ENCODE assay signal across 9 cellular contexts in genomic region chr2:75064691-75065396, GRCh38.
DNase-seq lines count a peak whose midpoint lies in the region; FAIRE-seq and TF ChIP-seq lines count a peak whose summit lies in the region.
"Had no signal": no experiment of that assay in that cellular context is flagged by ENCODE, and none has a peak within 500 bp of the region (broad histone marks: within the 10 kb centered on the region; RNA-seq: fewer than 3 reads in every experiment).

No MANE protein-coding gene starts in this region.

- peak; percentile 75 for DNase-seq in Calu3
- peak; percentile 59 for DNase-seq in GM20000 (ENCODE audit: low spot score)
- peak; percentile 42 for DNase-seq in SW480 (ENCODE audit: low spot score)
- DNase-seq in astrocyte (ENCODE audit: low read depth) = peak; percentile 44
- DNase-seq in inferior parietal cortex (ENCODE audit: extremely low spot score) = peak; percentile 41
- DNase-seq in stimulated activated CD4-positive, alpha-beta T cell treated with anti-CD3 and anti-CD28 coated beads, Interleukin-2, amount 100 ng/mL, for 48 hours = peak; percentile 42 to 54
- no peak for DNase-seq in cerebellum (ENCODE audit: low spot score)

- H3K27ac ChIP-seq in KMS-11 = no peak overlapping the region
- no peak overlapping the region for H3K27ac ChIP-seq in astrocyte (ENCODE audit: low read depth, low read length)

- TF ChIP-seq CTCF in Calu3 (IDR thresholded peaks at IDR 0.05; ENCODE audit: unreplicated experiment) = peak; percentile 76
- TF ChIP-seq CTCF in GM20000 (IDR thresholded peaks at IDR 0.05; ENCODE audit: extremely low read depth, missing control alignments) = peak; percentile 91
- peak; percentile 98 for TF ChIP-seq CTCF in KMS-11 (conservative IDR thresholded peaks at IDR 0.05; ENCODE audit: low read depth, low read length)
- TF ChIP-seq CTCF in astrocyte (IDR thresholded peaks at IDR 0.05; ENCODE audit: insufficient read depth, low read depth, low read length) = peak; percentile 89

- CTCF ChIA-PET in Calu3 (lab: Charles Lee) = interaction anchor here (0.6 to 1.0 kb wide), 3 partner anchors 352 to 563 kb away, joined by 3 to 4 read pairs (median 3); no protein-coding TSS in a partner anchor

- H2AFZ ChIP-seq in KMS-11 (ENCODE audit: low read depth) (no peak overlapping the region), astrocyte (ENCODE audit: low read depth, low read length) (peak overlapping the region; percentile 28)

- H3K27me3 Mint-ChIP-seq in Calu3 (ENCODE audit: unreplicated experiment) (peaks cover 20% of the 10 kb centered on the region), astrocyte (ENCODE audit: low read depth, unreplicated experiment) (peaks cover 2% of the 10 kb centered on the region)

- no TSS peak for BruUV-seq in Calu3 (replicated peaks; lab: Mats Ljungman, UMichigan)

- no peaks in the 10 kb centered on the region for H3K4me1 Mint-ChIP-seq in Calu3 (ENCODE audit: low read depth, unreplicated experiment)
- H3K4me1 Mint-ChIP-seq in astrocyte (ENCODE audit: low read depth, unreplicated experiment) = peaks cover 3% of the 10 kb centered on the region

- intact Hi-C loops in Calu3 (cut with micrococcal nuclease; ENCODE audit: unreplicated experiment) = loop anchor here (2.0 to 10.0 kb wide), 3 partner anchors 170 to 542 kb away; no protein-coding TSS in a partner anchor

- H3K9ac ChIP-seq in KMS-11 (no peak overlapping the region), astrocyte (ENCODE audit: low read length) (no peak overlapping the region)

- H4K20me1 ChIP-seq in KMS-11 (ENCODE audit: insufficient read depth) (no peaks in the 10 kb centered on the region), astrocyte (ENCODE audit: insufficient read depth, low read length) (no peaks in the 10 kb centered on the region)

- H3K4me3 Mint-ChIP-seq in Calu3 (ENCODE audit: low read depth, unreplicated experiment) = no peak overlapping the region
- H3K4me3 Mint-ChIP-seq in astrocyte (ENCODE audit: unreplicated experiment) = no peak overlapping the region

- no peak overlapping the region for H3K27ac Mint-ChIP-seq in Calu3 (ENCODE audit: unreplicated experiment)
- no peak overlapping the region for H3K27ac Mint-ChIP-seq in astrocyte (ENCODE audit: unreplicated experiment)

- no peaks in the 10 kb centered on the region for H3K9me3 Mint-ChIP-seq in Calu3 (ENCODE audit: low read depth, unreplicated experiment)
- H3K9me3 Mint-ChIP-seq in astrocyte (ENCODE audit: unreplicated experiment) = peaks cover 6% of the 10 kb centered on the region

- no peaks in the 10 kb centered on the region for H3K79me2 ChIP-seq in KMS-11 (ENCODE audit: insufficient read depth, low read depth)
- no peaks in the 10 kb centered on the region for H3K79me2 ChIP-seq in astrocyte (ENCODE audit: insufficient read depth, low read length)

- no peaks in the 10 kb centered on the region for H3K4me1 ChIP-seq in KMS-11 (ENCODE audit: low read depth, poor library complexity, severe bottlenecking)
- H3K4me1 ChIP-seq in astrocyte (ENCODE audit: insufficient read depth, low read length) = no peaks in the 10 kb centered on the region

- no peaks in the 10 kb centered on the region for H3K36me3 Mint-ChIP-seq in Calu3 (ENCODE audit: insufficient read depth, unreplicated experiment)
- H3K36me3 Mint-ChIP-seq in astrocyte (ENCODE audit: low read depth, unreplicated experiment) = no peaks in the 10 kb centered on the region

- no peaks in the 10 kb centered on the region for H3K36me3 ChIP-seq in KMS-11 (ENCODE audit: insufficient read depth)
- H3K36me3 ChIP-seq in astrocyte (ENCODE audit: insufficient read depth, low read length) = no peaks in the 10 kb centered on the region

- H3K27me3 ChIP-seq in KMS-11 (ENCODE audit: insufficient read depth, low read depth) = no peaks in the 10 kb centered on the region
- H3K27me3 ChIP-seq in astrocyte (ENCODE audit: insufficient read depth, low read length) = no peaks in the 10 kb centered on the region

- FAIRE-seq in astrocyte (lab: Jason Lieb, UNC) = no peak
- FAIRE-seq: TTC549 had no signal

- H3K9me3 ChIP-seq in astrocyte (ENCODE audit: insufficient read depth, low read depth, low read length) = no peaks in the 10 kb centered on the region

- no peak overlapping the region for H3K4me3 ChIP-seq in KMS-11 (IDR thresholded peaks at IDR 0.05; ENCODE audit: insufficient read depth, low read depth, low read length)
- no peak overlapping the region for H3K4me3 ChIP-seq in astrocyte (ENCODE audit: insufficient read depth, low read depth, low read length)

- no peak overlapping the region for H3K4me2 ChIP-seq in KMS-11
- peak overlapping the region; percentile 16 for H3K4me2 ChIP-seq in astrocyte (ENCODE audit: low read length)
